Comparison of ENCODE assay signal across 8 cellular contexts in the genomic region with DNA sequence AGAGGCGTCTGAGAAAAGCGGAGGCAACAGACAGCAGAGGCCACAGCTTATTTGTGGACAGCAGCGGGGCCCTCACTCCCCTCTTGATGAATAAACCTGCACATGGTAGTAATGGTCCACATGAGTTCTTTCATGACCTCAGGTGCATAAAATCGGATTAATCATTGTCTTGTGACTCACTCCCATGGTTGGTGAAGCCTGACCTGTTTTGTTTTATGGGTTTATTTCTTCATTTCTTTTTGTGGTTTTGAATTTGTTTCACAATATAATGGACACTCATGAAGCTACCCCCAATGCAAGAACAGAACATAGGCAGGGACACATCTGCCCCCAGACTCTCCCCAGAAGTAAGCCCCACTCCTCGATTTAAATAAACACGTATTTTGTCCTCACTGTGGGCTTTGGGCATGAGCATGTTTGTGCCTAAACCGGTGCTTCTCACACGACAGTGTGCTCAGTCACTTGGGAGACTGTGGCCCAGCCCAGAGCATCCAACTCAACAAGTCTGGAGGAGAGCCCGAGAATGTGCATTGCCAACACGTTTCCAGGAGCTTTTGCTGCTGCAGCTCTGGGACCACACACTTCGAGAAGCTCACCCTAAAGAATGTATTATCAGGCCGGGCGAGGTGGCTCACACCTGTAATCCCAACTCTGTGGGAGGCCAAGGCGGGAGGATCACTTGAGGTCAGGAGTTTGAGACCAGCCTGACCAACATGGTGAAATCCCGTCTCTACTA.
DNase-seq lines count a peak whose midpoint lies in the region; ATAC-seq, FAIRE-seq and TF ChIP-seq lines count a peak whose summit lies in the region.

No MANE protein-coding gene starts in this region.

- H3K36me3 ChIP-seq in esophagus muscularis mucosa (no peaks in the 10 kb centered on the region), small intestine (ENCODE audit: control insufficient read depth in 2 of 2, insufficient read depth in 2 of 2, low read length in 2 of 2) (no peaks in the 10 kb centered on the region)

- no peaks in the 10 kb centered on the region for H3K9me3 ChIP-seq in esophagus muscularis mucosa
- H3K9me3 ChIP-seq in small intestine (ENCODE audit: control insufficient read depth, low read depth), result no peaks in the 10 kb centered on the region

- H3K27ac ChIP-seq in esophagus muscularis mucosa (replicated peaks in 1 of 4) (peak overlapping the region; percentile 89 to 96 (median 95)), small intestine (ENCODE audit: low read depth in 1 of 2, low read length in 1 of 2) (peak overlapping the region in 1 of 2 donors; percentile 40)

- ATAC-seq in GM19468 (IDR thresholded peaks at IDR 0.05; ENCODE audit: extremely low read depth, unreplicated experiment), result peak; percentile 22
- no peak for ATAC-seq in GM19023 (IDR thresholded peaks at IDR 0.05; ENCODE audit: unreplicated experiment)

- no peak for TF ChIP-seq EP300 in esophagus muscularis mucosa (IDR thresholded peaks at IDR 0.05)

- 74% methylated on average over 15 of the region's 15 CpGs for WGBS in esophagus muscularis mucosa
- WGBS in small intestine, 3 donors, result 53 to 72% (median 60%) methylated on average over 15 of the region's 15 CpGs

- no peak for FAIRE-seq in small intestine (lab: Jason Lieb, UNC)

- no peaks in the 10 kb centered on the region for H3K27me3 ChIP-seq in esophagus muscularis mucosa
- no peaks in the 10 kb centered on the region for H3K27me3 ChIP-seq in small intestine (ENCODE audit: control insufficient read depth in 2 of 2, insufficient read depth in 2 of 2, low read length in 2 of 2)

- H3K4me1 ChIP-seq in esophagus muscularis mucosa, result peaks cover 24 to 87% (median 79%) of the 10 kb centered on the region in 4 donors
- peaks cover 0 to 3% of the 10 kb centered on the region in 2 donors for H3K4me1 ChIP-seq in small intestine (ENCODE audit: control insufficient read depth in 2 of 2, insufficient read depth in 1 of 2, low read depth in 1 of 2, low read length in 1 of 2)

- TF ChIP-seq CTCF in esophagus muscularis mucosa (IDR thresholded peaks at IDR 0.05), result no peak

- DNase-seq in NOMO-1 treated with DMSO at 0.1 percent for 48 hours (lab: John Stamatoyannopoulos, UW; ENCODE audit: unreplicated experiment) (peak; percentile 95), esophagus muscularis mucosa (ENCODE audit: extremely low spot score) (no peak), small intestine (peak; percentile 80), SKM-1 treated with dmso at 0.1 percent for 144 hours (lab: John Stamatoyannopoulos, UW; ENCODE audit: unreplicated experiment) (no peak), NCI-H446 treated with DMSO at 0.1 percent for 48 hours (lab: John Stamatoyannopoulos, UW) (no peak), mesenteric fat pad (ENCODE audit: low spot score) (no peak)

- TF ChIP-seq POLR2A in esophagus muscularis mucosa (IDR thresholded peaks at IDR 0.05; ENCODE audit: low read depth), result no peak

- intact Hi-C loops in esophagus muscularis mucosa (cut with DNase I), result loop anchor here (10.0 kb wide), 1 partner anchor 63 kb away; no protein-coding TSS in a partner anchor

- no peak overlapping the region for H3K4me3 ChIP-seq in esophagus muscularis mucosa
- no peak overlapping the region for H3K4me3 ChIP-seq in small intestine (ENCODE audit: low read depth in 1 of 2, low read length in 2 of 2)

Comparison
In these comparisons a context has a peak if more than half of its experiments do, and no peak if none do; other contexts are left out.
1. DNase-seq: peak in NOMO-1 treated with DMSO at 0.1 percent for 48 hours (single experiment) and small intestine (single experiment); none in esophagus muscularis mucosa (single experiment), SKM-1 treated with dmso at 0.1 percent for 144 hours (single experiment), NCI-H446 treated with DMSO at 0.1 percent for 48 hours (single experiment) and mesenteric fat pad (single experiment).